In the genomic region with DNA sequence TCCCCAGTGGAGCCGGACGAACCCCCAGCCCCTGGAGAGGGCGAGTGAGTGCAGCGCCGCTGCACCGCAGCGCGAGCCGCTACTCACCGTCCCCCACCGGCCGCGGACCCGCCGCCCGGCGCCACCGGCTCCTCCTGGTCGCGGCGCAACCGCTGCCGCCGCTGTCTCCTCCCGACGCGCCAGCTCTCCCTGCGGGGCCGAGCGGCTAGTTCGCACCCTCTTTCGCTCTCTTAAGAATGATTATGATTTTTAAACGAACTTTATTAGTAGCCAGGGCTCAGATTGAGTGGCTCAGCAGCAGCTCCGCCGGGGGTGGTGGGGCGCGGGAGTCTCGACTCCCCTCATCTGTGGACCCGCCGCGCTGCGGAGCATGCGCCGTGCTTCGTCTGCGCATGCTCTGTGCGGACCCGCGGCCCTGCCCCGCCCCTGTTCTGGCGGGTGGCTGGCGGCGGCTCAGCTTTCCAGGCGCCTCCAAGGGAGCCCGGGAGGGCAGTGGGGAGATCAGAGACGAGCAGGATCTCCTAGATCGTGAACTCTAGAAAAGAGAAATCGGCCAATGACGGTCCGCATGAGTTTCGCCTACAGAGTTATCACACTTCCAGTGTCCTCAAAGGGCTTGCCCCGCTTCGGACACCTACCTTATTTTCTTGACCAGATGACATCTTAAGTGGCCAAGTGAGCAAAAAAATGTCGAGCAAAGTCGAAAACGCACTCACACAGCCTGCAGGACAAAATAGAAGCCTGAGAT, we compare ENCODE assay signal across 7 cellular contexts. TPM values are rescaled to one million over a fixed set of nuclear protein-coding genes. Genes with fewer than 3 reads are reported as not detected.
DNase-seq lines count a peak whose midpoint lies in the region; ATAC-seq, FAIRE-seq and TF ChIP-seq lines count a peak whose summit lies in the region.

A gene (minus strand): TSS at position 372 of the 748 bp plus-strand sequence. CDS start 11,927 bp downstream, outside the sequence.

- no peaks in the 10 kb centered on the region for H4K20me1 ChIP-seq in hepatocyte (ENCODE audit: insufficient read depth, poor library complexity, severe bottlenecking)

- FAIRE-seq in GM18507 (lab: Jason Lieb, UNC) = peak; percentile 80

- no peaks in the 10 kb centered on the region for H3K9me3 ChIP-seq in hepatocyte (ENCODE audit: low read depth)

- peaks cover 5% of the 10 kb centered on the region for H3K4me1 ChIP-seq in hepatocyte (ENCODE audit: insufficient read depth)

- peak within 1 kb of the TSS; percentile 82 for H2AFZ ChIP-seq in hepatocyte

- peak; percentile 86 for ATAC-seq in HG02885 (IDR thresholded peaks at IDR 0.05; ENCODE audit: poor library complexity, unreplicated experiment)

- H3K36me3 ChIP-seq in hepatocyte (replicated peaks; ENCODE audit: insufficient read depth, low read depth) = no peaks in the 10 kb centered on the region

- H3K27me3 ChIP-seq in hepatocyte = no peaks in the 10 kb centered on the region

- peak within 1 kb of the TSS; percentile 74 for H3K4me2 ChIP-seq in hepatocyte

- no peaks in the 10 kb centered on the region for H3K9me2 ChIP-seq in hepatocyte (replicated peaks; ENCODE audit: insufficient read depth)

- H3K79me2 ChIP-seq in hepatocyte = peaks cover 42% of the 10 kb centered on the region

- H3K4me3 ChIP-seq in hepatocyte = peak within 1 kb of the TSS; percentile 62

- TF ChIP-seq CTCF in hepatocyte (IDR thresholded peaks at IDR 0.05; ENCODE audit: poor library complexity) = no peak

- H3K27ac ChIP-seq in hepatocyte = peak within 1 kb of the TSS; percentile 95

- DNase-seq in GM18507 (ENCODE audit: extremely low spot score, insufficient read length, low read depth) (peak; percentile 87), NCI-H146 treated with DMSO at 0.1 percent for 48 hours (lab: John Stamatoyannopoulos, UW; ENCODE audit: unreplicated experiment) (peak; percentile 69), T-helper 22 cell (ENCODE audit: low read depth) (peak; percentile 64), astrocyte of the hippocampus (ENCODE audit: low read depth, low spot score) (peak; percentile 97), hepatocyte (ENCODE audit: low spot score) (peak; percentile 91), retina (peak; percentile 97)

- WGBS in hepatocyte (ENCODE audit: low lambda C conversion rate, missing lambda C conversion rate) = 2% methylated on average over 61 of the region's 66 CpGs

RNA-seq across cellular contexts. Expression of the gene that starts here (rescaled TPM):
- 37.2 and 37.7 TPM in 2 replicates for total RNA-seq in hepatocyte
- 15.5 and 20.2 TPM in 2 replicates for polyA plus RNA-seq in hepatocyte

Comparison
In these comparisons a context has a peak if more than half of its experiments do, and no peak if none do; other contexts are left out.
1. Peak in every context shown above with its lines: DNase-seq, ATAC-seq, H3K4me3 ChIP-seq and H3K27ac ChIP-seq.